27 cellular contexts compared by ENCODE assay signal in the genomic region with DNA sequence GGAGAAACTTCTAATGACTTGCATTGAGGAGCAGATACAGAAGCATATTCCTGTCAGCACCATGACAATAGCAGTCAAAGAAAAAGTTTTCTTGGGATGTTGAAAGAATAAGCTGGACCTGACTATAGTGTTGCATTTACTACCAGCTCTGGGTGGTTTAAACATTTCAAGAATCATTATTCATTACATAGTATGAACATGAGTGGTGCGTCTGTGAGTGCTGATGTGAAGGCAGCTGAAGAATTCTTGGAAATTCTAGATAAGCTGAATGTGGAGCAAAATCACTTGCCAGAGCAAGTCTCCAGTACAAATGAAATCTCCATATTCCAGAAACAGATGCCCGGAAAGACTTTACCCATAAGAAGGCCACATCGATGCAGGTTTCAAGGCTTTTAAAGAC. TPM values are rescaled to one million over a fixed set of nuclear protein-coding genes. Genes with fewer than 3 reads are reported as not detected.
DNase-seq lines count a peak whose midpoint lies in the region; ATAC-seq and TF ChIP-seq lines count a peak whose summit lies in the region.
"Had no signal": no experiment of that assay in that cellular context is flagged by ENCODE, and none has a peak within 500 bp of the region (broad histone marks: within the 10 kb centered on the region; RNA-seq: fewer than 3 reads in every experiment).

No MANE protein-coding gene starts in this region.

- H3K27me3 Mint-ChIP-seq in activated T-cell treated with anti-CD3 and anti-CD28 coated beads, Interleukin-2, amount 50 U/mL, for 72 hours (ENCODE audit: low read depth): peaks cover 23% of the 10 kb centered on the region
- H3K27me3 Mint-ChIP-seq: CD4-positive, CD25-positive, alpha-beta regulatory T cell; CD8-positive, alpha-beta memory T cell had no signal

- no peak overlapping the region for H2BK15ac ChIP-seq in mesendoderm (replicated peaks; ENCODE audit: low read depth)

- H3K9ac ChIP-seq in GM23248 (no peak overlapping the region), OCI-LY3 (ENCODE audit: low read length) (no peak overlapping the region), trophoblast cell (ENCODE audit: low read length) (no peak overlapping the region), mesendoderm (ENCODE audit: low read length) (no peak overlapping the region)
- H3K9ac ChIP-seq: BLaER1 had no signal

- no peaks in the 10 kb centered on the region for H3K9me3 ChIP-seq in GM23248 (ENCODE audit: low read depth)
- H3K9me3 ChIP-seq in OCI-LY3 (ENCODE audit: insufficient read depth, low read length): peaks cover 25% of the 10 kb centered on the region
- no peaks in the 10 kb centered on the region for H3K9me3 ChIP-seq in trophoblast cell (ENCODE audit: insufficient read depth, low read depth, low read length)
- H3K9me3 ChIP-seq: BE2C, BLaER1 had no signal

- H3K27me3 ChIP-seq in GM23248 (replicated peaks; ENCODE audit: insufficient read depth) (peaks cover 5% of the 10 kb centered on the region; the same call in 1 of the 2 replicates), OCI-LY3 (ENCODE audit: low read depth, low read length) (no peaks in the 10 kb centered on the region), trophoblast cell (ENCODE audit: insufficient read depth, low read length) (no peaks in the 10 kb centered on the region), mesendoderm (ENCODE audit: insufficient read depth, low read length, poor library complexity) (no peaks in the 10 kb centered on the region)
- H3K27me3 ChIP-seq: BE2C, BLaER1 had no signal

- H3K4me3 Mint-ChIP-seq in activated T-cell treated with anti-CD3 and anti-CD28 coated beads, Interleukin-2, amount 50 U/mL, for 72 hours: no peak overlapping the region
- H3K4me3 Mint-ChIP-seq: CD14-positive monocyte; CD4-positive, alpha-beta memory T cell; CD4-positive, CD25-positive, alpha-beta regulatory T cell; CD8-positive, alpha-beta memory T cell had no signal

- H3K4me1 ChIP-seq in GM23248 (ENCODE audit: insufficient read depth) (peaks cover 8% of the 10 kb centered on the region), OCI-LY3 (ENCODE audit: low read length) (peaks cover 29% of the 10 kb centered on the region), trophoblast cell (ENCODE audit: control insufficient read depth in 1 of 2, insufficient read depth in 2 of 2, low read length in 2 of 2) (no peaks in the 10 kb centered on the region), mesendoderm (ENCODE audit: control insufficient read depth, low read depth, low read length) (no peaks in the 10 kb centered on the region)
- H3K4me1 ChIP-seq: BE2C had no signal

- H2AK5ac ChIP-seq in trophoblast cell (ENCODE audit: low read length) (no peak overlapping the region), mesendoderm (ENCODE audit: low read length) (no peak overlapping the region)

- H3K27ac Mint-ChIP-seq in activated T-cell treated with anti-CD3 and anti-CD28 coated beads, Interleukin-2, amount 50 U/mL, for 72 hours: no peak overlapping the region
- H3K27ac Mint-ChIP-seq: CD4-positive, CD25-positive, alpha-beta regulatory T cell; CD8-positive, alpha-beta memory T cell had no signal

- no peak overlapping the region for H4K91ac ChIP-seq in trophoblast cell (ENCODE audit: low read depth, low read length)

- in situ Hi-C loops in GM23248 (cut with MboI): loop anchor here (10.0 kb wide), 1 partner anchor 657 kb away; no protein-coding TSS in a partner anchor

- no peaks in the 10 kb centered on the region for H3K9me2 ChIP-seq in GM23248 (ENCODE audit: insufficient read depth)

- no peak for TF ChIP-seq CTCF in OCI-LY3 (IDR thresholded peaks at IDR 0.05; ENCODE audit: low read depth, low read length)

- peaks cover 11% of the 10 kb centered on the region; the same call in 1 of the 2 replicates for H3F3A ChIP-seq in GM23248 (ENCODE audit: insufficient read depth)

- no peak overlapping the region for H4K8ac ChIP-seq in trophoblast cell (ENCODE audit: low read depth, low read length)
- no peak overlapping the region for H4K8ac ChIP-seq in mesendoderm (ENCODE audit: low read depth, low read length)

- H3K9me3 Mint-ChIP-seq in activated T-cell treated with anti-CD3 and anti-CD28 coated beads, Interleukin-2, amount 50 U/mL, for 72 hours: no peaks in the 10 kb centered on the region
- H3K9me3 Mint-ChIP-seq: CD4-positive, CD25-positive, alpha-beta regulatory T cell; CD8-positive, alpha-beta memory T cell had no signal

- H3K14ac ChIP-seq in trophoblast cell (ENCODE audit: low read length): no peak overlapping the region

- no peaks in the 10 kb centered on the region for H3K36me3 ChIP-seq in GM23248 (ENCODE audit: low read depth)
- H3K36me3 ChIP-seq in OCI-LY3 (replicated peaks; ENCODE audit: low read depth, low read length): peaks cover 29% of the 10 kb centered on the region
- no peaks in the 10 kb centered on the region for H3K36me3 ChIP-seq in trophoblast cell (ENCODE audit: control insufficient read depth in 1 of 2, insufficient read depth in 2 of 2, low read length in 2 of 2)
- H3K36me3 ChIP-seq in mesendoderm (ENCODE audit: control insufficient read depth, insufficient read depth, low read length): no peaks in the 10 kb centered on the region
- H3K36me3 ChIP-seq: BE2C, BLaER1 had no signal

- no peak overlapping the region for H3K56ac ChIP-seq in mesendoderm (ENCODE audit: low read length)

- ATAC-seq in activated T-cell treated with anti-CD3 and anti-CD28 coated beads, Interleukin-2, amount 50 U/mL, for 72 hours (replicated peaks in 1 of 2): no peak
- ATAC-seq: GM12878 had no signal

- 67 to 79% methylated on average over 3 of the region's 3 CpGs for WGBS in GM23248 (ENCODE audit: low coverage in 1 of 2, low lambda C conversion rate in 2 of 2, missing lambda C conversion rate in 2 of 2), 2 experiments
- WGBS in trophoblast cell (ENCODE audit: extremely low coverage, insufficient coverage, insufficient read length): no CpG with 5 or more reads among the region's 3 CpGs
- WGBS in mesendoderm (ENCODE audit: extremely low coverage, insufficient coverage, low lambda C conversion rate): no CpG with 5 or more reads among the region's 3 CpGs

- H3K23ac ChIP-seq in trophoblast cell (ENCODE audit: low read length): no peak overlapping the region
- no peak overlapping the region for H3K23ac ChIP-seq in mesendoderm (ENCODE audit: low read length)

- H2BK120ac ChIP-seq in trophoblast cell (ENCODE audit: insufficient read depth, low read length, poor library complexity): no peak overlapping the region
- no peak overlapping the region for H2BK120ac ChIP-seq in mesendoderm (ENCODE audit: low read depth, low read length)

- H3K4me3 ChIP-seq in GM23248 (no peak overlapping the region), OCI-LY3 (ENCODE audit: low read length) (no peak overlapping the region), trophoblast cell (ENCODE audit: low read depth, low read length) (no peak overlapping the region), mesendoderm (ENCODE audit: low read length) (no peak overlapping the region)
- H3K4me3 ChIP-seq: BLaER1, GM12878 had no signal

- no peak overlapping the region for H2BK12ac ChIP-seq in trophoblast cell (ENCODE audit: low read length)

- H3K79me1 ChIP-seq in trophoblast cell (ENCODE audit: low read length) (no peaks in the 10 kb centered on the region), mesendoderm (ENCODE audit: low read length) (no peaks in the 10 kb centered on the region)

- H3K18ac ChIP-seq in trophoblast cell (ENCODE audit: low read length) (no peak overlapping the region), mesendoderm (ENCODE audit: low read length) (no peak overlapping the region)

- DNase-seq in GM23248 (peak; percentile 15), trophoblast cell (peak; percentile 5 to 77), mesendoderm (no peak)
- no peak for DNase-seq in activated T-cell treated with anti-CD3 and anti-CD28 coated beads, Interleukin-2, amount 50 U/mL, for 72 hours
- DNase-seq: 8988T; ACHN; BE2C; C1 segment of cervical spinal cord; CD4-positive, alpha-beta memory T cell; CD4-positive, CD25-positive, alpha-beta regulatory T cell; CD8-positive, alpha-beta memory T cell; COR-L47; DMS 273 treated with DMSO at 0.1 percent for 48 hours; DMS153; DMS53; DMS79; DND-41; EL; GDM1 had no signal

- H3K4ac ChIP-seq in trophoblast cell (ENCODE audit: low read depth, low read length) (no peak overlapping the region), mesendoderm (ENCODE audit: low read depth, low read length) (no peak overlapping the region)

- no peak overlapping the region for H4K12ac ChIP-seq in trophoblast cell (ENCODE audit: low read depth, low read length)

- H3K27ac ChIP-seq in GM23248: no peak overlapping the region
- 0 out of 2 replicates have a peak overlapping the region, but pooled peaks have one; percentile 1 for H3K27ac ChIP-seq in OCI-LY3 (ENCODE audit: low read length)
- H3K27ac ChIP-seq in trophoblast cell (ENCODE audit: low read depth, low read length): no peak overlapping the region
- H3K27ac ChIP-seq in mesendoderm (ENCODE audit: low read depth, low read length): no peak overlapping the region
- H3K27ac ChIP-seq: BLaER1 had no signal

- H3K4me1 Mint-ChIP-seq in activated T-cell treated with anti-CD3 and anti-CD28 coated beads, Interleukin-2, amount 50 U/mL, for 72 hours (ENCODE audit: low read depth): peaks cover 23% of the 10 kb centered on the region
- H3K4me1 Mint-ChIP-seq: CD14-positive monocyte had no signal

- H4K5ac ChIP-seq in mesendoderm (ENCODE audit: low read length): no peak overlapping the region

- peaks cover 0 to 2% of the 10 kb centered on the region in 2 donors for H3K36me3 Mint-ChIP-seq in activated T-cell treated with anti-CD3 and anti-CD28 coated beads, Interleukin-2, amount 50 U/mL, for 72 hours (ENCODE audit: insufficient read depth in 2 of 2)
- H3K36me3 Mint-ChIP-seq: CD14-positive monocyte; CD4-positive, alpha-beta memory T cell; CD4-positive, CD25-positive, alpha-beta regulatory T cell; CD8-positive, alpha-beta memory T cell had no signal

- H3K79me2 ChIP-seq in GM23248 (ENCODE audit: insufficient read depth): no peaks in the 10 kb centered on the region
- no peaks in the 10 kb centered on the region for H3K79me2 ChIP-seq in OCI-LY3 (ENCODE audit: low read length)
- no peaks in the 10 kb centered on the region for H3K79me2 ChIP-seq in trophoblast cell (ENCODE audit: control insufficient read depth, insufficient read depth, low read length, poor library complexity)
- H3K79me2 ChIP-seq in mesendoderm (ENCODE audit: control insufficient read depth, insufficient read depth, low read length): no peaks in the 10 kb centered on the region

- H4K20me1 ChIP-seq in GM23248 (ENCODE audit: insufficient read depth): no peaks in the 10 kb centered on the region
- no peaks in the 10 kb centered on the region for H4K20me1 ChIP-seq in OCI-LY3 (ENCODE audit: insufficient read depth, low read length)
- H4K20me1 ChIP-seq: BLaER1 had no signal

- H2AFZ ChIP-seq in GM23248: no peak overlapping the region
- H2AFZ ChIP-seq in OCI-LY3 (ENCODE audit: low read depth, low read length): no peak overlapping the region
- no peak overlapping the region for H2AFZ ChIP-seq in trophoblast cell (ENCODE audit: insufficient read depth, low read length, poor library complexity)

- H2BK5ac ChIP-seq in trophoblast cell (ENCODE audit: low read depth, low read length, poor library complexity) (no peak overlapping the region), mesendoderm (ENCODE audit: low read length) (no peak overlapping the region)

- H3K4me2 ChIP-seq in GM23248 (ENCODE audit: unreplicated experiment): no peak overlapping the region
- no peak overlapping the region for H3K4me2 ChIP-seq in OCI-LY3 (ENCODE audit: low read length)
- H3K4me2 ChIP-seq in trophoblast cell (ENCODE audit: low read length): no peak overlapping the region
- no peak overlapping the region for H3K4me2 ChIP-seq in mesendoderm (ENCODE audit: low read length)
- H3K4me2 ChIP-seq: BLaER1 had no signal

RNA-seq across cellular contexts. Expression of gene STAB2, which starts 45.0 kb away (rescaled TPM):
- not detected in 2 replicates for total RNA-seq in GM23248 (2014; rRNA removed; shearing (Covaris generic))
- polyA plus RNA-seq in GM23248 (2016; fragmentation: Nextera tagmentation; extraction: Ambion mirVana): not detected in 2 replicates
- polyA plus RNA-seq in trophoblast cell (2013): 0.22 and 0.25 TPM in 2 replicates
- total RNA-seq in activated T-cell treated with anti-CD3 and anti-CD28 coated beads, Interleukin-2, amount 50 U/mL, for 72 hours: not detected
- not detected for polyA plus RNA-seq in mesendoderm (2013, experiment 1 of 2)
- polyA plus RNA-seq in mesendoderm (2013, experiment 2 of 2): not detected
- total RNA-seq: A673; CD4-positive, alpha-beta memory T cell; CD4-positive, CD25-positive, alpha-beta regulatory T cell; CD8-positive, alpha-beta memory T cell; Daoy; G401; GM12878 had no signal
- polyA plus RNA-seq: AG04450; CD14-positive monocyte; CD4-positive, alpha-beta memory T cell; CD4-positive, CD25-positive, alpha-beta regulatory T cell; CD8-positive, alpha-beta memory T cell had no signal

RNA-seq across cellular contexts. Expression of gene C12orf42, which starts 46.3 kb away (rescaled TPM):
- not detected in 2 replicates for total RNA-seq in GM23248 (2014; rRNA removed; shearing (Covaris generic))
- not detected in 2 replicates for polyA plus RNA-seq in GM23248 (2016; fragmentation: Nextera tagmentation; extraction: Ambion mirVana)
- 0.05 and 0.07 TPM in 2 replicates for polyA plus RNA-seq in trophoblast cell (2013)
- under 1 TPM; 0.31 to 0.35 TPM for total RNA-seq in activated T-cell treated with anti-CD3 and anti-CD28 coated beads, Interleukin-2, amount 50 U/mL, for 72 hours
- not detected for polyA plus RNA-seq in mesendoderm (2013, experiment 1 of 2)
- 0.04 TPM for polyA plus RNA-seq in mesendoderm (2013, experiment 2 of 2)
- total RNA-seq: A673, Daoy, G401 had no signal
- polyA plus RNA-seq: AG04450, CD14-positive monocyte had no signal

Comparison
In these comparisons a context has a peak if more than half of its experiments do, and no peak if none do; other contexts are left out.
1. DNase-seq: peak in GM23248 (single experiment) and trophoblast cell (2 of 2); none in activated T-cell treated with anti-CD3 and anti-CD28 coated beads, Interleukin-2, amount 50 U/mL, for 72 hours (0 of 2) and mesendoderm (single experiment).